Comparison of ENCODE assay signal across 24 cellular contexts in the genomic region with DNA sequence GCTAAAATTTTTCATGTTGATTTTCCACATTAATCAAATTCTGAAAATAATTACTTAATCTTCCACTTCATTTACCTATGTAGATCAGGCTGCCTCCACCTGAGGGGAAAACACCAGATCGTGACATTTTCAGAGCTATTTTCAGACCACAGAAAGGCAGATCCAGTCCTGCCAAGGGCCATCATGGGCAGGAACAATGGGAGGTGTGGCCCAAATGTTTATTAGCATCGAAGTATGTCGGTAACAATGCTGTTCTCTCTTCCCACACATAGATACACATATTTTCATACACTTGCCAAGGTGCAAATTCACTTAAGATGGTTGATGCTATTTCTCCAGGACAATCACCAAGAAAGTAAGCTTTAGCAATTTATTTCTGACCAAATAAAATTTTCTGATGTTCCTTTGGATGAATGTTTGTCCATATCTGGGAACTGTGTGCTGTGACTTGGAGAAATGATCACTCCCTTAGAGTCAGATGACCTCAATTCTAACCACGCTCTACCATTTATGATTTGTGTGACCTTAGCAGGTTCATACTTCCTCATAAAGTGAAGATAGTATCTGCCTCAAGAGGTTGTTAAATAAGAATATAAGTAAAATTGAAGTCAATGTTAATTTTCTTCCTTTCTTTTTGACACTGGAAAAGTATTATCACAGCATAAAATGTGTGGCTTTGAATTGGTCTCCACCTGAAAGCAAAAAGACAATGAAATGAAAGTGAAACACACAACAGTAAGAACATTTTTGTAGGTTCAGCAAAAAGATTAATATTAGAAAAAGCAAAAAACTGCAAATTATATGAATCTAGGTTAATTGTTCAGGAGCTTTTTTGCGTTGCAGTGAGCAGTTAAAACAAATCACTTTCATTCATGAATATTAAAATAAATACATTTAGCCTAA.
DNase-seq lines count a peak whose midpoint lies in the region; ATAC-seq and TF ChIP-seq lines count a peak whose summit lies in the region.
"Had no signal": no experiment of that assay in that cellular context is flagged by ENCODE, and none has a peak within 500 bp of the region (broad histone marks: within the 10 kb centered on the region; RNA-seq: fewer than 3 reads in every experiment).

No MANE protein-coding gene starts in this region.

- TF ChIP-seq POLR2A in gastrocnemius medialis (IDR thresholded peaks at IDR 0.05) (no peak), GM18505 (IDR thresholded peaks at IDR 0.05; ENCODE audit: borderline replicate concordance, extremely low read depth, insufficient read depth, insufficient read length) (no peak)

- no peaks in the 10 kb centered on the region for H3K4me1 ChIP-seq in gastrocnemius medialis
- H3K4me1 ChIP-seq: BLaER1, pancreas, right lobe of liver, suprapubic skin, vagina had no signal

- no peak for TF ChIP-seq CTCF in gastrocnemius medialis (IDR thresholded peaks at IDR 0.05 in 4 of 5, conservative IDR thresholded peaks at IDR 0.05 in 1 of 5)

- no peak overlapping the region for H3K27ac Mint-ChIP-seq in T-helper 2 cell treated with Interferon-gamma antibody and Interleukin-4, amounts not matched to agents 5 μg/mL and 100 μg/mL, for 36 hours
- peak overlapping the region in 1 of 6 donors; percentile 53 for H3K27ac Mint-ChIP-seq in immature natural killer cell
- H3K27ac Mint-ChIP-seq: activated CD4-positive, alpha-beta T cell treated with anti-CD3 and anti-CD28 coated beads, Interleukin-2, amount 10 ng/mL, durations not matched to agents 7 days and 5 days; activated naive CD8-positive, alpha-beta T cell; activated T-helper 17 cell treated with anti-CD3 and anti-CD28 coated beads, Interleukin-2, amount 50 U/mL, for 72 hours; brain; endodermal cell; naive thymus-derived CD8-positive, alpha-beta T cell had no signal

- no peak for DNase-seq in T-helper 2 cell treated with Interferon-gamma antibody and Interleukin-4, amounts not matched to agents 5 μg/mL and 100 μg/mL, for 36 hours (ENCODE audit: low spot score)
- DNase-seq in T-helper 2 cell (no peak), H4 (ENCODE audit: low spot score) (peak; percentile 47), MV-4-11 (lab: John Stamatoyannopoulos, UW) (peak; percentile 39), immature natural killer cell (no peak), anterior cingulate cortex (lab: John Stamatoyannopoulos, UW) (no peak), gastrocnemius medialis (no peak)
- DNase-seq: activated CD4-positive, alpha-beta T cell treated with anti-CD3 and anti-CD28 coated beads, Interleukin-2, amount 10 ng/mL, durations not matched to agents 7 days and 5 days; endodermal cell; left cardiac atrium; mesenchymal stem cell; naive thymus-derived CD8-positive, alpha-beta T cell; NCI-H1105 treated with DMSO at 0.1 percent for 48 hours; NCI-H524; pancreas; right lobe of liver had no signal

- H3K9me3 Mint-ChIP-seq in T-helper 2 cell treated with Interferon-gamma antibody and Interleukin-4, amounts not matched to agents 5 μg/mL and 100 μg/mL, for 36 hours = no peaks in the 10 kb centered on the region
- peaks cover 0 to 1% (median 0%) of the 10 kb centered on the region in 6 donors for H3K9me3 Mint-ChIP-seq in immature natural killer cell
- H3K9me3 Mint-ChIP-seq: activated CD4-positive, alpha-beta T cell treated with anti-CD3 and anti-CD28 coated beads, Interleukin-2, amount 10 ng/mL, durations not matched to agents 7 days and 5 days; activated T-helper 17 cell treated with anti-CD3 and anti-CD28 coated beads, Interleukin-2, amount 50 U/mL, for 72 hours; brain; endodermal cell; naive thymus-derived CD8-positive, alpha-beta T cell had no signal

- no peaks in the 10 kb centered on the region for H3K36me3 Mint-ChIP-seq in T-helper 2 cell treated with Interferon-gamma antibody and Interleukin-4, amounts not matched to agents 5 μg/mL and 100 μg/mL, for 36 hours (ENCODE audit: low read depth)
- H3K36me3 Mint-ChIP-seq in immature natural killer cell = no peaks in the 10 kb centered on the region
- H3K36me3 Mint-ChIP-seq: activated naive CD8-positive, alpha-beta T cell; brain; naive thymus-derived CD8-positive, alpha-beta T cell had no signal

- H3K27ac ChIP-seq in gastrocnemius medialis = no peak overlapping the region
- H3K27ac ChIP-seq: BLaER1, coronary artery, pancreas, right lobe of liver, suprapubic skin, vagina had no signal

- H3K27me3 ChIP-seq in gastrocnemius medialis = no peaks in the 10 kb centered on the region
- H3K27me3 ChIP-seq: BLaER1, pancreas, right lobe of liver, suprapubic skin, vagina had no signal

- no peak overlapping the region for H3K4me3 ChIP-seq in gastrocnemius medialis
- H3K4me3 ChIP-seq: BLaER1, coronary artery, pancreas, right lobe of liver, suprapubic skin, vagina had no signal

- peaks cover 5% of the 10 kb centered on the region for H3K27me3 Mint-ChIP-seq in T-helper 2 cell treated with Interferon-gamma antibody and Interleukin-4, amounts not matched to agents 5 μg/mL and 100 μg/mL, for 36 hours (ENCODE audit: low read depth)
- peaks cover 0 to 3% (median 2%) of the 10 kb centered on the region in 3 donors for H3K27me3 Mint-ChIP-seq in immature natural killer cell (ENCODE audit: low read depth in 3 of 3)
- H3K27me3 Mint-ChIP-seq: activated T-helper 17 cell treated with anti-CD3 and anti-CD28 coated beads, Interleukin-2, amount 50 U/mL, for 72 hours; naive thymus-derived CD8-positive, alpha-beta T cell had no signal

- H3K9me3 ChIP-seq in gastrocnemius medialis = no peaks in the 10 kb centered on the region
- H3K9me3 ChIP-seq: BLaER1, pancreas, right lobe of liver, suprapubic skin, vagina had no signal

- in situ Hi-C loops in gastrocnemius medialis (cut with MboI; ENCODE audit: low sequenced_read_pairs in 4 of 4) = no loop called here

- no peaks in the 10 kb centered on the region for H3K4me1 Mint-ChIP-seq in T-helper 2 cell treated with Interferon-gamma antibody and Interleukin-4, amounts not matched to agents 5 μg/mL and 100 μg/mL, for 36 hours (ENCODE audit: low read depth)
- H3K4me1 Mint-ChIP-seq in immature natural killer cell = peaks cover 11 to 14% of the 10 kb centered on the region in 2 donors
- H3K4me1 Mint-ChIP-seq: activated T-helper 17 cell treated with anti-CD3 and anti-CD28 coated beads, Interleukin-2, amount 50 U/mL, for 72 hours; brain had no signal

- H3K4me3 Mint-ChIP-seq in T-helper 2 cell treated with Interferon-gamma antibody and Interleukin-4, amounts not matched to agents 5 μg/mL and 100 μg/mL, for 36 hours = peak overlapping the region; percentile 14
- H3K4me3 Mint-ChIP-seq in immature natural killer cell = peak overlapping the region; percentile 4 to 74 (median 34)
- H3K4me3 Mint-ChIP-seq: activated CD4-positive, alpha-beta T cell treated with anti-CD3 and anti-CD28 coated beads, Interleukin-2, amount 10 ng/mL, durations not matched to agents 7 days and 5 days; activated naive CD8-positive, alpha-beta T cell; activated T-helper 17 cell treated with anti-CD3 and anti-CD28 coated beads, Interleukin-2, amount 50 U/mL, for 72 hours; brain; endodermal cell; naive thymus-derived CD8-positive, alpha-beta T cell had no signal

- intact Hi-C loops in gastrocnemius medialis (cut with DNase I; ENCODE audit: low total_unique reads) = no loop called here

- no peak for ATAC-seq in gastrocnemius medialis
- no peak for ATAC-seq in GM18505 (IDR thresholded peaks at IDR 0.05; ENCODE audit: unreplicated experiment)
- ATAC-seq: activated T-helper 17 cell treated with anti-CD3 and anti-CD28 coated beads, Interleukin-2, amount 50 U/mL, for 72 hours; left cardiac atrium; naive thymus-derived CD8-positive, alpha-beta T cell; pancreas; right lobe of liver had no signal

- no peaks in the 10 kb centered on the region for H3K36me3 ChIP-seq in gastrocnemius medialis
- H3K36me3 ChIP-seq: BLaER1, pancreas, right lobe of liver, suprapubic skin, vagina had no signal

Comparison
In these comparisons a context has a peak if more than half of its experiments do, and no peak if none do; other contexts are left out.
1. DNase-seq: peak in H4 (single experiment) and MV-4-11 (single experiment); none in T-helper 2 cell treated with Interferon-gamma antibody and Interleukin-4, amounts not matched to agents 5 μg/mL and 100 μg/mL, for 36 hours (single experiment), T-helper 2 cell (0 of 5), immature natural killer cell (0 of 3), anterior cingulate cortex (0 of 58) and gastrocnemius medialis (0 of 2).